ENCODE assay signal across 26 cellular contexts in genomic region chr10:62633976-62634375, GRCh38.
"Had no signal": no experiment of that assay in that cellular context is flagged by ENCODE, and none has a peak within 500 bp of the region (broad histone marks: within the 10 kb centered on the region; RNA-seq: fewer than 3 reads in every experiment).

No MANE protein-coding gene starts in this region.

- H3K36me3 ChIP-seq: ascending aorta had no signal

- FAIRE-seq: bronchial epithelial cell had no signal

- H3K27me3 Mint-ChIP-seq: activated CD8-positive, alpha-beta T cell treated with anti-CD3 and anti-CD28 coated beads for 36 hours had no signal

- H3K27me3 ChIP-seq: ascending aorta, body of pancreas had no signal

- H3K4me3 ChIP-seq: ascending aorta, body of pancreas, SK-N-MC had no signal

- H3K27ac ChIP-seq: ascending aorta, body of pancreas, SK-N-MC had no signal

- H3K4me1 ChIP-seq: ascending aorta, body of pancreas had no signal

- ATAC-seq: activated CD4-positive, CD25-positive, alpha-beta regulatory T cell treated with anti-CD3 and anti-CD28 coated beads, Interleukin-2, amount 50 U/mL, for 24 hours; activated CD8-positive, alpha-beta T cell treated with anti-CD3 and anti-CD28 coated beads for 36 hours; body of pancreas; Panc1; Right ventricle myocardium inferior had no signal

- H3K27ac Mint-ChIP-seq: activated CD8-positive, alpha-beta T cell treated with anti-CD3 and anti-CD28 coated beads for 36 hours had no signal

- H3K9me3 ChIP-seq: ascending aorta, body of pancreas had no signal

- DNase-seq: activated CD4-positive, alpha-beta T cell treated with anti-CD3 and anti-CD28 coated beads for 4 hours; activated CD8-positive, alpha-beta memory T cell treated with anti-CD3 and anti-CD28 coated beads, Interleukin-2, amount 50 U/mL, for 48 hours; activated CD8-positive, alpha-beta T cell treated with anti-CD3 and anti-CD28 coated beads for 36 hours; activated naive CD4-positive, alpha-beta T cell treated with anti-CD3 and anti-CD28 coated beads, Interleukin-2, amount 50 U/mL, for 16 hours; activated T-cell treated with anti-CD3 and anti-CD28 coated beads, Interleukin-2, amount 50 U/mL, for 1 hour; amniotic stem cell; body of pancreas; central memory CD4-positive, alpha-beta T cell; NCI-H1092; NCI-H1417; NCI-H1694; NCI-H2029; NCI-H2107; NCI-H345; NCI-H510A treated with DMSO at 0.1 percent for 48 hours; NCI-H69; NK-92 treated with Interleukin-12 subunit alpha and Interleukin-12 subunit beta, amount 100 ng/mL, for 24 hours; OCI-M1; RPMI8226; SW 1271 had no signal

- H3K4me3 Mint-ChIP-seq: activated CD8-positive, alpha-beta T cell treated with anti-CD3 and anti-CD28 coated beads for 36 hours had no signal
